Comparison of ENCODE assay signal across 19 cellular contexts in genomic region chr4:39056023-39056422, GRCh38. TPM values are rescaled to one million over a fixed set of nuclear protein-coding genes. Genes with fewer than 3 reads are reported as not detected.
DNase-seq lines count a peak whose midpoint lies in the region; FAIRE-seq and TF ChIP-seq lines count a peak whose summit lies in the region.
"Had no signal": no experiment of that assay in that cellular context is flagged by ENCODE, and none has a peak within 500 bp of the region (broad histone marks: within the 10 kb centered on the region; RNA-seq: fewer than 3 reads in every experiment).

No MANE protein-coding gene starts in this region.

- H2BK12ac ChIP-seq in H1 (ENCODE audit: low read depth, low read length): no peak overlapping the region

- H3K36me3 ChIP-seq in H1 (ENCODE audit: control insufficient read depth in 2 of 4, insufficient read depth in 4 of 4, low read length in 3 of 4): no peaks in the 10 kb centered on the region
- no peaks in the 10 kb centered on the region for H3K36me3 ChIP-seq in vagina
- H3K36me3 ChIP-seq: BLaER1 treated with 17β-estradiol and CSF1 and Interleukin-3, amounts not matched to agents 10 nM and 100 nM had no signal

- intact Hi-C loops in vagina (cut with DNase I): no loop called here

- no peak overlapping the region for H2BK15ac ChIP-seq in H1 (ENCODE audit: low read length)

- no peak overlapping the region for H3K56ac ChIP-seq in H1 (replicated peaks; ENCODE audit: insufficient read length, low read depth, low read length)

- no peak overlapping the region for H4K8ac ChIP-seq in H1 (ENCODE audit: extremely low read depth, insufficient read depth, low read length)

- no peaks in the 10 kb centered on the region for H3K79me1 ChIP-seq in H1 (ENCODE audit: low read depth, low read length)

- H4K20me1 ChIP-seq in H1 (replicated peaks in 1 of 2; ENCODE audit: control insufficient read depth in 1 of 2, insufficient read depth in 2 of 2, low read length in 2 of 2): no peaks in the 10 kb centered on the region

- TF ChIP-seq POLR2A in GM12891 (IDR thresholded peaks at IDR 0.05; ENCODE audit: low read depth, low read length) (no peak), H1 (IDR thresholded peaks at IDR 0.05; ENCODE audit: control extremely low read depth in 1 of 2, low read depth in 2 of 2, low read length in 2 of 2) (no peak), vagina (IDR thresholded peaks at IDR 0.05) (no peak)

- H2AFZ ChIP-seq in H1 (ENCODE audit: low read length): no peak overlapping the region

- TF ChIP-seq CTCF in H1 (IDR thresholded peaks at IDR 0.05; ENCODE audit: control extremely low read depth in 1 of 3, insufficient read depth in 1 of 3, low read depth in 1 of 3, low read length in 3 of 3) (no peak), vagina (IDR thresholded peaks at IDR 0.05) (no peak)

- TF ChIP-seq EP300 in H1 (IDR thresholded peaks at IDR 0.05; ENCODE audit: borderline replicate concordance in 1 of 2, low read depth in 2 of 2, low read length in 2 of 2): no peak

- H2AK5ac ChIP-seq in H1 (ENCODE audit: low read depth, low read length): no peak overlapping the region

- no peak overlapping the region for H2BK5ac ChIP-seq in H1 (ENCODE audit: low read depth, low read length)

- H3K4me3 ChIP-seq in H1 (ENCODE audit: extremely low read depth in 1 of 4, insufficient read depth in 2 of 4, low read depth in 3 of 4, low read length in 4 of 4) (no peak overlapping the region), vagina (no peak overlapping the region)
- H3K4me3 ChIP-seq: A549; BLaER1 treated with 17β-estradiol and CSF1 and Interleukin-3, amounts not matched to agents 10 nM and 100 nM had no signal

- H3K27me3 ChIP-seq in H1 (replicated peaks in 1 of 4; ENCODE audit: control insufficient read depth in 3 of 4, extremely low read depth in 1 of 4, insufficient read depth in 3 of 4, low read length in 3 of 4) (no peaks in the 10 kb centered on the region), vagina (no peaks in the 10 kb centered on the region)
- H3K27me3 ChIP-seq: BLaER1 treated with 17β-estradiol and CSF1 and Interleukin-3, amounts not matched to agents 10 nM and 100 nM had no signal

- no peak overlapping the region for H3K27ac ChIP-seq in H1 (ENCODE audit: low read depth, low read length)
- no peak overlapping the region for H3K27ac ChIP-seq in vagina
- H3K27ac ChIP-seq: 22Rv1; A549; BLaER1 treated with 17β-estradiol and CSF1 and Interleukin-3, amounts not matched to agents 10 nM and 100 nM; C4-2B had no signal

- POLR2A ChIA-PET in H1 (lab: Charles Lee; ENCODE audit: partially characterized antibody): interaction anchor here (2.6 kb wide), 1 partner anchor 11 kb away, joined by 6 read pairs; no protein-coding TSS in a partner anchor

- no peak overlapping the region for H4K91ac ChIP-seq in H1 (replicated peaks; ENCODE audit: insufficient read length, low read length)

- H3K23me2 ChIP-seq in H1 (ENCODE audit: low read depth, low read length): no peaks in the 10 kb centered on the region

- DNase-seq in DMS 273 (lab: John Stamatoyannopoulos, UW; ENCODE audit: unreplicated experiment): peak; percentile 14
- DNase-seq in DMS 273 treated with DMSO at 0.1 percent for 48 hours (lab: John Stamatoyannopoulos, UW): no peak
- DNase-seq in GM12891 (ENCODE audit: insufficient read length, low spot score): no peak
- DNase-seq in H1 (ENCODE audit: low read depth in 1 of 2, low spot score in 2 of 2): no peak
- no peak for DNase-seq in vagina (ENCODE audit: extremely low spot score in 2 of 2)
- DNase-seq: AML-193; Caco-2; Calu3; CD4-positive, alpha-beta T cell; CD8-positive, alpha-beta T cell; DMS79 treated with DMSO at 0.1 percent for 48 hours; GF-D8 had no signal

- TF ChIP-seq RAD21 in H1 (IDR thresholded peaks at IDR 0.05 in 1 of 2, conservative IDR thresholded peaks at IDR 0.05 in 1 of 2; ENCODE audit: low read depth in 2 of 2, low read length in 2 of 2): no peak

- CTCF ChIA-PET in H1 (lab: Charles Lee; ENCODE audit: partially characterized antibody): interaction anchor here (2.7 kb wide), 1 partner anchor 79 kb away, joined by 7 read pairs; no protein-coding TSS in a partner anchor

- H3K4me1 ChIP-seq in H1 (replicated peaks in 1 of 4; ENCODE audit: control insufficient read depth in 3 of 4, insufficient read depth in 4 of 4, low read length in 3 of 4) (peaks cover 0 to 3% (median 0%) of the 10 kb centered on the region in 4 experiments; a peak in 2 of 7 replicates), vagina (no peaks in the 10 kb centered on the region)
- H3K4me1 ChIP-seq: Caco-2 had no signal

- no peak overlapping the region for H2BK120ac ChIP-seq in H1 (replicated peaks; ENCODE audit: low read depth, low read length)

- H2BK20ac ChIP-seq in H1 (ENCODE audit: low read length): no peak overlapping the region

- peaks cover 0 to 27% of the 10 kb centered on the region in 2 experiments; a peak in 3 of 4 replicates for H3K79me2 ChIP-seq in H1 (ENCODE audit: control insufficient read depth in 1 of 2, insufficient read depth in 2 of 2, low read length in 2 of 2)

- no peak overlapping the region for H3K14ac ChIP-seq in H1 (ENCODE audit: insufficient read length)

- H3K18ac ChIP-seq in H1 (ENCODE audit: extremely low read depth, low read length): no peak overlapping the region

- H3K9ac ChIP-seq in H1 (replicated peaks in 1 of 4; ENCODE audit: extremely low read depth in 1 of 4, low read depth in 3 of 4, low read length in 3 of 4): no peak overlapping the region
- H3K9ac ChIP-seq: BLaER1 treated with 17β-estradiol and CSF1 and Interleukin-3, amounts not matched to agents 10 nM and 100 nM had no signal

- H4K5ac ChIP-seq in H1 (ENCODE audit: insufficient read length, low read depth, low read length): no peak overlapping the region

- H3K4me2 ChIP-seq in H1 (ENCODE audit: insufficient read depth in 1 of 2, low read depth in 2 of 2, low read length in 2 of 2): no peak overlapping the region
- H3K4me2 ChIP-seq: A549; BLaER1 treated with 17β-estradiol and CSF1 and Interleukin-3, amounts not matched to agents 10 nM and 100 nM had no signal

- WGBS in H1 (ENCODE audit: extremely low coverage in 1 of 2, insufficient coverage in 1 of 2, insufficient read length in 1 of 2, insufficient replicate concordance in 2 of 2, low coverage in 1 of 2, low lambda C conversion rate in 2 of 2, missing lambda C conversion rate in 1 of 2), 2 experiments: 90% methylated on average over 5 of the region's 5 CpGs; no CpG with 5 or more reads in 1 of the 2 experiments

- no peak overlapping the region for H3K4ac ChIP-seq in H1 (replicated peaks; ENCODE audit: insufficient read length, low read depth, low read length)

- no peaks in the 10 kb centered on the region for H3K9me3 ChIP-seq in H1 (ENCODE audit: insufficient read depth in 2 of 2, low read depth in 1 of 2, low read length in 1 of 2)
- H3K9me3 ChIP-seq in vagina: no peaks in the 10 kb centered on the region
- H3K9me3 ChIP-seq: A549; BLaER1 treated with 17β-estradiol and CSF1 and Interleukin-3, amounts not matched to agents 10 nM and 100 nM; Caco-2 had no signal

- peak; percentile 52 for FAIRE-seq in GM12891 (lab: Jason Lieb, UNC)
- no peak for FAIRE-seq in H1 (lab: Jason Lieb, UNC)
- FAIRE-seq: A549, D721Med, GM12892, GM18507 had no signal

- no peak overlapping the region for H3K23ac ChIP-seq in H1 (ENCODE audit: insufficient read length)

TF ChIP-seq in GM12891, 5 proteins besides CTCF, POLR2A, EP300 and RAD21:
- TF ChIP-seq TAF1 (IDR thresholded peaks at IDR 0.05; ENCODE audit: low read depth, low read length): no peak
- TF ChIP-seq PAX5 (IDR thresholded peaks at IDR 0.05; ENCODE audit: insufficient read depth, low read length, severe bottlenecking): no peak
- TF ChIP-seq POU2F2 (IDR thresholded peaks at IDR 0.05; ENCODE audit: low read depth, low read length): no peak
- TF ChIP-seq SPI1 (IDR thresholded peaks at IDR 0.05; ENCODE audit: low read depth, low read length): no peak
- TF ChIP-seq POLR2AphosphoS5 (IDR thresholded peaks at IDR 0.05; ENCODE audit: low read depth, low read length): no peak

TF ChIP-seq in H1, 55 proteins besides CTCF, POLR2A, EP300 and RAD21:
- TF ChIP-seq KDM1A (IDR thresholded peaks at IDR 0.05; ENCODE audit: borderline replicate concordance, low read length) (peak; percentile 57; the same call in 1 of the 2 replicates), CBX8 (IDR thresholded peaks at IDR 0.05; ENCODE audit: borderline replicate concordance, low read depth, low read length) (no peak)

RNA-seq across cellular contexts. Expression of gene KLHL5, which starts 6.0 kb away (rescaled TPM):
- polyA plus RNA-seq in GM12891 (2012; ENCODE audit: low read depth, missing spikeins): 4.3 TPM
- total RNA-seq in H1 (2021; fragmentation: NEBNext Ultra II Directional; extraction: Animal tissue kit (Norgen Biotek cat#: 25700)): 22.4 and 23.6 TPM in 2 replicates
- 8.8 and 13.0 TPM in 2 replicates for polyA plus RNA-seq in H1 (2011; rRNA removed)
- polyA plus RNA-seq in H1 (2011; cell fraction: cytosol; rRNA removed): 15.5 TPM
- polyA plus RNA-seq in H1 (2011; cell fraction: nucleus; rRNA removed): 12.6 TPM
- polyA plus RNA-seq in H1 (2012, experiment 1 of 2): 24.4 to 32.2 TPM (median 26.2 TPM) in 4 replicates
- 2.4 TPM for polyA plus RNA-seq in H1 (2012, experiment 2 of 2)
- polyA plus RNA-seq in H1 (2013, experiment 1 of 2): 11.5 TPM
- polyA plus RNA-seq in H1 (2013, experiment 2 of 2): 10.5 TPM
- 38.4 and 54.9 TPM in 2 replicates for polyA minus RNA-seq in H1 (2011; rRNA and poly(A)+ RNA removed)
- 13.4 TPM for polyA minus RNA-seq in H1 (2011; cell fraction: cytosol; rRNA and poly(A)+ RNA removed)
- 51.1 TPM for polyA minus RNA-seq in H1 (2011; cell fraction: nucleus; rRNA and poly(A)+ RNA removed)
- 27.0 TPM for total RNA-seq in vagina

RNA-seq across cellular contexts. Expression of gene TMEM156, which starts 23.8 kb away (rescaled TPM):
- 17.7 TPM for polyA plus RNA-seq in GM12891 (2012; ENCODE audit: low read depth, missing spikeins)
- not detected in 2 replicates for total RNA-seq in H1 (2021; fragmentation: NEBNext Ultra II Directional; extraction: Animal tissue kit (Norgen Biotek cat#: 25700))
- not detected in 2 replicates for polyA plus RNA-seq in H1 (2011; rRNA removed)
- polyA plus RNA-seq in H1 (2011; cell fraction: cytosol; rRNA removed): not detected
- polyA plus RNA-seq in H1 (2011; cell fraction: nucleus; rRNA removed): not detected
- polyA plus RNA-seq in H1 (2012, experiment 1 of 2): not detected in 4 replicates
- polyA plus RNA-seq in H1 (2012, experiment 2 of 2): not detected
- polyA plus RNA-seq in H1 (2013, experiment 1 of 2): not detected
- polyA plus RNA-seq in H1 (2013, experiment 2 of 2): not detected
- not detected in 2 replicates for polyA minus RNA-seq in H1 (2011; rRNA and poly(A)+ RNA removed)
- not detected for polyA minus RNA-seq in H1 (2011; cell fraction: cytosol; rRNA and poly(A)+ RNA removed)
- not detected for polyA minus RNA-seq in H1 (2011; cell fraction: nucleus; rRNA and poly(A)+ RNA removed)
- not detected for total RNA-seq in vagina
- total RNA-seq: Caco-2 had no signal
